ENCODE assay signal across 1 cellular context in genomic region chr1:77682442-77683141, GRCh38.
TF ChIP-seq lines count a peak whose summit lies in the region.

ZZZ3 (minus strand) TSS chr1:77682658; CDS start chr1:77633354, 49,304 bp downstream.

TF ChIP-seq in GM12878, 131 proteins besides CTCF, POLR2A, EP300 and RAD21 (continued from another document):
- TF ChIP-seq ZBTB40 (IDR thresholded peaks at IDR 0.05; ENCODE audit: borderline replicate concordance), result peak; percentile 72
